Comparison of ENCODE assay signal across 8 cellular contexts in genomic region chr14:20412876-20413784, GRCh38. TPM values are rescaled to one million over a fixed set of nuclear protein-coding genes. Genes with fewer than 3 reads are reported as not detected.
DNase-seq lines count a peak whose midpoint lies in the region; ATAC-seq and TF ChIP-seq lines count a peak whose summit lies in the region.

TEP1 (minus strand) TSS chr14:20413501; CDS start chr14:20408439, 5,062 bp downstream.

- peak within 1 kb of the TSS; percentile 97 for H3K27ac Mint-ChIP-seq in activated T-helper 17 cell treated with anti-CD3 and anti-CD28 coated beads, Interleukin-2, amount 50 U/mL, for 72 hours
- peak within 1 kb of the TSS; percentile 90 to 99 (median 93) for H3K27ac Mint-ChIP-seq in naive thymus-derived CD4-positive, alpha-beta T cell
- H3K27ac Mint-ChIP-seq in stimulated activated effector memory CD8-positive, alpha-beta T cell treated with anti-CD3 and anti-CD28 coated beads, Interleukin-12 subunit alpha, Interleukin-12 subunit beta, amount 100 ng/mL, for 72 hours, result peak within 1 kb of the TSS; percentile 95

- no peaks in the 10 kb centered on the region for H3K9me3 Mint-ChIP-seq in activated T-helper 17 cell treated with anti-CD3 and anti-CD28 coated beads, Interleukin-2, amount 50 U/mL, for 72 hours
- no peaks in the 10 kb centered on the region for H3K9me3 Mint-ChIP-seq in naive thymus-derived CD4-positive, alpha-beta T cell
- no peaks in the 10 kb centered on the region for H3K9me3 Mint-ChIP-seq in stimulated activated effector memory CD8-positive, alpha-beta T cell treated with anti-CD3 and anti-CD28 coated beads, Interleukin-12 subunit alpha, Interleukin-12 subunit beta, amount 100 ng/mL, for 72 hours

- H3K4me1 ChIP-seq in naive thymus-derived CD4-positive, alpha-beta T cell (ENCODE audit: control insufficient read depth in 2 of 2, insufficient read depth in 2 of 2, low read length in 2 of 2), result peaks cover 8 to 17% of the 10 kb centered on the region in 2 donors

- POLR2A ChIA-PET in RWPE1 (lab: Yijun Ruan, JAX; ENCODE audit: low non-redundant PET), result interaction anchor here (0.9 to 1.8 kb wide), 4 partner anchors 12 to 269 kb away, joined by 3 to 9 read pairs (median 5); partner anchors contain the start of genes APEX1, OSGEP and PIP4P1
- POLR2A ChIA-PET in naive thymus-derived CD4-positive, alpha-beta T cell (lab: Charles Lee), result interaction anchor here (0.6 to 3.8 kb wide), 10 partner anchors 40 to 269 kb away, joined by 3 to 24 read pairs (median 6); partner anchors contain the start of genes APEX1, OSGEP, PARP2 and PIP4P1

- no peaks in the 10 kb centered on the region for H3K9me3 ChIP-seq in naive thymus-derived CD4-positive, alpha-beta T cell (ENCODE audit: control insufficient read depth in 2 of 3, low read length in 3 of 3)

- H3K36me3 ChIP-seq in naive thymus-derived CD4-positive, alpha-beta T cell (ENCODE audit: control insufficient read depth in 2 of 3, insufficient read depth in 3 of 3, low read length in 3 of 3), result peaks cover 0 to 4% (median 0%) of the 10 kb centered on the region in 3 experiments

- H3K4me1 Mint-ChIP-seq in activated T-helper 17 cell treated with anti-CD3 and anti-CD28 coated beads, Interleukin-2, amount 50 U/mL, for 72 hours, result peaks cover 30% of the 10 kb centered on the region
- H3K4me1 Mint-ChIP-seq in naive thymus-derived CD4-positive, alpha-beta T cell, result peaks cover 31 to 60% (median 46%) of the 10 kb centered on the region in 7 donors
- H3K4me1 Mint-ChIP-seq in stimulated activated effector memory CD8-positive, alpha-beta T cell treated with anti-CD3 and anti-CD28 coated beads, Interleukin-12 subunit alpha, Interleukin-12 subunit beta, amount 100 ng/mL, for 72 hours, result peaks cover 39% of the 10 kb centered on the region

- H3K27me3 ChIP-seq in naive thymus-derived CD4-positive, alpha-beta T cell (ENCODE audit: control insufficient read depth in 2 of 2, insufficient read depth in 2 of 2, low read length in 2 of 2), result no peaks in the 10 kb centered on the region

- H3K27me3 Mint-ChIP-seq in activated T-helper 17 cell treated with anti-CD3 and anti-CD28 coated beads, Interleukin-2, amount 50 U/mL, for 72 hours, result no peaks in the 10 kb centered on the region
- H3K27me3 Mint-ChIP-seq in naive thymus-derived CD4-positive, alpha-beta T cell, result no peaks in the 10 kb centered on the region

- peak; percentile 81 for DNase-seq in DMS53 (lab: John Stamatoyannopoulos, UW)
- peak; percentile 83 for DNase-seq in LHCN-M2 (ENCODE audit: low read depth)
- peak; percentile 82 for DNase-seq in RWPE1 (ENCODE audit: low spot score)
- DNase-seq in fibroblast of mammary gland (ENCODE audit: low read depth), result peak; percentile 72
- DNase-seq in naive thymus-derived CD4-positive, alpha-beta T cell, result peak; percentile 46 to 75 (median 57)
- DNase-seq in stimulated activated effector memory CD8-positive, alpha-beta T cell treated with anti-CD3 and anti-CD28 coated beads, Interleukin-12 subunit alpha, Interleukin-12 subunit beta, amount 100 ng/mL, for 72 hours (ENCODE audit: low spot score in 2 of 2), result peak; percentile 55 to 85

- H3K4me3 ChIP-seq in fibroblast of mammary gland (ENCODE audit: control insufficient read depth, low read depth, low read length), result peak within 1 kb of the TSS; percentile 91
- peak within 1 kb of the TSS; percentile 71 for H3K4me3 ChIP-seq in naive thymus-derived CD4-positive, alpha-beta T cell (ENCODE audit: low read length)

- CTCF ChIA-PET in RWPE1 (lab: Yijun Ruan, JAX), result interaction anchor here (1.0 to 1.1 kb wide), 2 partner anchors 193 to 196 kb away, joined by 3 read pairs; no protein-coding TSS in a partner anchor
- CTCF ChIA-PET in naive thymus-derived CD4-positive, alpha-beta T cell (lab: Charles Lee), result interaction anchor here (0.5 to 2.9 kb wide), 8 partner anchors 8 to 197 kb away, joined by 3 to 19 read pairs (median 6); partner anchors contain the start of genes PARP2, PIP4P1 and PNP

- intact Hi-C loops in naive thymus-derived CD4-positive, alpha-beta T cell (cut with micrococcal nuclease), result loop anchor here (1.0 to 2.0 kb wide), 9 partner anchors 42 to 271 kb away; partner anchors contain the start of genes PARP2 (in 2 of the 2), PIP4P1 (in 2 of the 2), APEX1 (in 1 of the 2) and CCNB1IP1 (in 1 of the 2)

- H3K36me3 Mint-ChIP-seq in activated T-helper 17 cell treated with anti-CD3 and anti-CD28 coated beads, Interleukin-2, amount 50 U/mL, for 72 hours (ENCODE audit: low read depth), result peaks cover 34% of the 10 kb centered on the region
- H3K36me3 Mint-ChIP-seq in naive thymus-derived CD4-positive, alpha-beta T cell, result peaks cover 0 to 3% (median 0%) of the 10 kb centered on the region in 5 donors
- H3K36me3 Mint-ChIP-seq in stimulated activated effector memory CD8-positive, alpha-beta T cell treated with anti-CD3 and anti-CD28 coated beads, Interleukin-12 subunit alpha, Interleukin-12 subunit beta, amount 100 ng/mL, for 72 hours, result peaks cover 25% of the 10 kb centered on the region

- H3K27ac ChIP-seq in RWPE1, result peak within 1 kb of the TSS; percentile 96
- H3K27ac ChIP-seq in naive thymus-derived CD4-positive, alpha-beta T cell (ENCODE audit: low read depth, low read length), result peak within 1 kb of the TSS; percentile 86

- peak; percentile 70 for ATAC-seq in GM21737 (IDR thresholded peaks at IDR 0.05; ENCODE audit: unreplicated experiment)
- ATAC-seq in activated T-helper 17 cell treated with anti-CD3 and anti-CD28 coated beads, Interleukin-2, amount 50 U/mL, for 72 hours (replicated peaks), result peak; percentile 84
- peak; percentile 80 for ATAC-seq in naive thymus-derived CD4-positive, alpha-beta T cell
- peak; percentile 91 for ATAC-seq in stimulated activated effector memory CD8-positive, alpha-beta T cell treated with anti-CD3 and anti-CD28 coated beads, Interleukin-12 subunit alpha, Interleukin-12 subunit beta, amount 100 ng/mL, for 72 hours

- TF ChIP-seq CTCF in RWPE1 (conservative IDR thresholded peaks at IDR 0.05; ENCODE audit: low read depth) (no peak), fibroblast of mammary gland (conservative IDR thresholded peaks at IDR 0.05; ENCODE audit: control insufficient read depth, insufficient read depth, low read depth, low read length) (no peak)

- peak within 1 kb of the TSS; percentile 95 for H3K4me3 Mint-ChIP-seq in activated T-helper 17 cell treated with anti-CD3 and anti-CD28 coated beads, Interleukin-2, amount 50 U/mL, for 72 hours
- H3K4me3 Mint-ChIP-seq in naive thymus-derived CD4-positive, alpha-beta T cell, result peak within 1 kb of the TSS; percentile 94 to 100 (median 97)
- H3K4me3 Mint-ChIP-seq in stimulated activated effector memory CD8-positive, alpha-beta T cell treated with anti-CD3 and anti-CD28 coated beads, Interleukin-12 subunit alpha, Interleukin-12 subunit beta, amount 100 ng/mL, for 72 hours, result peak within 1 kb of the TSS; percentile 82

RNA-seq across cellular contexts. Expression of gene TEP1, which starts in this region (rescaled TPM):
- total RNA-seq in LHCN-M2 (2014; rRNA removed), result 16.6 and 17.2 TPM in 2 replicates
- polyA plus RNA-seq in LHCN-M2 (2012), result 9.6 TPM
- total RNA-seq in activated T-helper 17 cell treated with anti-CD3 and anti-CD28 coated beads, Interleukin-2, amount 50 U/mL, for 72 hours, result 10 to 100 TPM; 36.6 to 86.1 TPM
- 10 to 100 TPM; 23.5 to 56.0 (median 43.6) TPM for total RNA-seq in naive thymus-derived CD4-positive, alpha-beta T cell
- polyA plus RNA-seq in naive thymus-derived CD4-positive, alpha-beta T cell, result 1 to 10 TPM in 1 of 2 donors, under 1 TPM in 1; 0.74 to 6.3 TPM

Comparison
In these comparisons a context has a peak if more than half of its experiments do, and no peak if none do; other contexts are left out.
1. Peak in every context shown above with its lines: DNase-seq, ATAC-seq, H3K4me3 ChIP-seq and H3K27ac ChIP-seq.